ENCODE assay signal across 8 cellular contexts in genomic region chr20:21303872-21304586, GRCh38. TPM values are rescaled to one million over a fixed set of nuclear protein-coding genes. Genes with fewer than 3 reads are reported as not detected.
A peak's percentile ranks its signal among the peaks of the same experiment; 100 is the strongest.
DNase-seq lines count a peak whose midpoint lies in the region; ATAC-seq, FAIRE-seq and TF ChIP-seq lines count a peak whose summit lies in the region.

No MANE protein-coding gene starts in this region.

- WGBS in K562 (ENCODE audit: insufficient coverage, low coverage, missing lambda C conversion rate): under 1% methylated on average over 16 of the region's 18 CpGs
- WGBS in thymus: 1% methylated on average over 18 of the region's 18 CpGs

- POLR2A ChIA-PET in K562 (lab: Yijun Ruan, JAX): interaction anchor here (0.7 to 2.7 kb wide), 6 partner anchors 8 to 54 kb away, joined by 3 to 14 read pairs (median 4); no protein-coding TSS in a partner anchor

- CTCF ChIA-PET in K562 (lab: Yijun Ruan, JAX; ENCODE audit: low intra/inter-chr PET ratio): no interaction called here

- H3K27ac ChIP-seq in HUES48 (ENCODE audit: low read depth, low read length) (peak overlapping the region; percentile 99), K562 (ENCODE audit: extremely low read depth, low read depth, low read length) (peak overlapping the region; percentile 81), thymus (ENCODE audit: low read depth) (peak overlapping the region; percentile 99)

- peak overlapping the region; percentile 89 for H2AFZ ChIP-seq in K562 (ENCODE audit: low read depth, low read length)

- TF ChIP-seq POLR2A in K562 (conservative IDR thresholded peaks at IDR 0.05): no peak

- H3K27me3 ChIP-seq in HUES48 (ENCODE audit: control insufficient read depth, insufficient read depth, low read length) (no peaks in the 10 kb centered on the region), K562 (ENCODE audit: control insufficient read depth in 2 of 2, insufficient read depth in 2 of 2, low read length in 2 of 2) (no peaks in the 10 kb centered on the region), thymus (ENCODE audit: control insufficient read depth, insufficient read depth) (no peaks in the 10 kb centered on the region)

- TF ChIP-seq EP300 in K562 (IDR thresholded peaks at IDR 0.05; ENCODE audit: low read length): no peak

- peak overlapping the region; percentile 100 for H3K9ac ChIP-seq in HUES48 (ENCODE audit: low read depth, low read length)
- H3K9ac ChIP-seq in K562 (ENCODE audit: insufficient read depth in 1 of 2, low read depth in 2 of 2, low read length in 2 of 2): peak overlapping the region; percentile 93 to 97

- FAIRE-seq in K562 (lab: Jason Lieb, UNC) (no peak), RCC 7860 (lab: Jason Lieb, UNC) (no peak)

- in situ Hi-C loops in K562 (cut with MboI): no loop called here

- H3K4me3 ChIP-seq in HUES48 (ENCODE audit: low read depth, low read length): peak overlapping the region; percentile 97
- peak overlapping the region; percentile 91 for H3K4me3 ChIP-seq in K562
- H3K4me3 ChIP-seq in thymus (ENCODE audit: low read length): peak overlapping the region; percentile 81

- H3K9me3 ChIP-seq in HUES48 (ENCODE audit: control insufficient read depth, insufficient read depth, low read length) (no peaks in the 10 kb centered on the region), K562 (replicated peaks; ENCODE audit: control insufficient read depth, insufficient read depth, low read depth, low read length) (no peaks in the 10 kb centered on the region), thymus (ENCODE audit: control insufficient read depth) (no peaks in the 10 kb centered on the region)

- no peak for TF ChIP-seq RAD21 in K562 (CRISPR knock-in tag; conservative IDR thresholded peaks at IDR 0.05 in 1 of 2, IDR thresholded peaks at IDR 0.05 in 1 of 2)

- H3K4me1 ChIP-seq in HUES48 (ENCODE audit: control insufficient read depth, insufficient read depth, low read length): peaks cover 18% of the 10 kb centered on the region
- no peaks in the 10 kb centered on the region; a peak in 1 of 5 replicates for H3K4me1 ChIP-seq in K562 (replicated peaks in 1 of 2; ENCODE audit: control insufficient read depth in 2 of 2, insufficient read depth in 2 of 2, low read length in 2 of 2)
- H3K4me1 ChIP-seq in thymus (ENCODE audit: control insufficient read depth, insufficient read depth, low read length): peaks cover 14% of the 10 kb centered on the region

- no peak for TF ChIP-seq CTCF in K562 (IDR thresholded peaks at IDR 0.05 in 2 of 3, conservative IDR thresholded peaks at IDR 0.05 in 1 of 3; ENCODE audit: insufficient read depth in 2 of 3, low read depth in 1 of 3, low read length in 3 of 3)

- BruUV-seq in K562 (replicated peaks; lab: Mats Ljungman, UMichigan): TSS peak; percentile 61

- peaks cover 9% of the 10 kb centered on the region; the same call in 1 of the 2 replicates for H3K36me3 ChIP-seq in HUES48 (ENCODE audit: control insufficient read depth, insufficient read depth, low read length)
- peaks cover 9% of the 10 kb centered on the region; the same call in 1 of the 3 replicates for H3K36me3 ChIP-seq in K562 (ENCODE audit: control insufficient read depth, insufficient read depth, low read length)
- no peaks in the 10 kb centered on the region for H3K36me3 ChIP-seq in thymus (ENCODE audit: control insufficient read depth, insufficient read depth)

- no peaks in the 10 kb centered on the region for H3K9me1 ChIP-seq in K562 (ENCODE audit: control insufficient read depth, insufficient read depth, low read length)

- H3K4me2 ChIP-seq in K562 (ENCODE audit: insufficient read depth, low read length): peak overlapping the region; percentile 92

- no peaks in the 10 kb centered on the region for H4K20me1 ChIP-seq in K562 (replicated peaks; ENCODE audit: control insufficient read depth, insufficient read depth, low read length)

- ATAC-seq in Right ventricle myocardium superior (ENCODE audit: poor library complexity) (peak; percentile 2), Right ventricle myocardium inferior (no peak), K562 (peak; percentile 37)

- H3K79me2 ChIP-seq in K562 (ENCODE audit: control insufficient read depth, insufficient read depth, low read length): peaks cover 40% of the 10 kb centered on the region

- intact Hi-C loops in Right ventricle myocardium superior (cut with DNase I) (no loop called here), Right ventricle myocardium inferior (cut with DNase I) (loop anchor here (5.0 kb wide), 2 partner anchors 67 to 177 kb away; partner anchors contain the start of gene KIZ), K562 (cut with micrococcal nuclease) (no loop called here)

- DNase-seq in Right ventricle myocardium superior: no peak
- DNase-seq in Right ventricle myocardium inferior (ENCODE audit: missing footprints): no peak
- DNase-seq in K562 (ENCODE audit: extremely low read depth in 1 of 4, low spot score in 3 of 4): no peak
- peak; percentile 18 for DNase-seq in left kidney (ENCODE audit: low read depth, low spot score)
- DNase-seq in RCC 7860 (ENCODE audit: low spot score): no peak
- no peak for DNase-seq in T1000 (lab: John Stamatoyannopoulos, UW)

TF ChIP-seq in K562, 482 proteins besides CTCF, POLR2A, EP300 and RAD21:
- peak; percentile 23 to 48; a peak in 1 of 4 replicates for TF ChIP-seq FOXK2 (conservative IDR thresholded peaks at IDR 0.05 in 1 of 2, IDR thresholded peaks at IDR 0.05 in 1 of 2; ENCODE audit: low read depth in 2 of 2)
- TF ChIP-seq PKNOX1 (IDR thresholded peaks at IDR 0.05): peak; percentile 52
- no peak for TF ChIP-seq ZNF586 (CRISPR knock-in tag; conservative IDR thresholded peaks at IDR 0.05)
- TF ChIP-seq NFIC (IDR thresholded peaks at IDR 0.05): peak; percentile 89
- no peak for TF ChIP-seq FOXP1 (CRISPR knock-in tag; IDR thresholded peaks at IDR 0.05)
- TF ChIP-seq PRDM10 (IDR thresholded peaks at IDR 0.05; ENCODE audit: partially characterized antibody): peak; percentile 96
- TF ChIP-seq ATF7 (IDR thresholded peaks at IDR 0.05): peak; percentile 60; the same call in 1 of the 2 replicates
- TF ChIP-seq ZNF384 (IDR thresholded peaks at IDR 0.05; ENCODE audit: low read depth, low read length): peak; percentile 87
- TF ChIP-seq TCF7L2 (IDR thresholded peaks at IDR 0.05; ENCODE audit: low read depth, low read length): 0 out of 2 replicates have a peak, but pooled peaks have one; percentile 26
- no peak for TF ChIP-seq SAFB2 (IDR thresholded peaks at IDR 0.05; ENCODE audit: borderline replicate concordance, low read depth, low read length, severe bottlenecking)
TF ChIP-seq in K562: peak in this region for 7.

RNA-seq across cellular contexts. Expression of gene XRN2, which starts 0.9 kb away (rescaled TPM):
- 31.7 TPM for total RNA-seq in Right ventricle myocardium superior
- 30.9 TPM for total RNA-seq in Right ventricle myocardium inferior
- total RNA-seq in K562 (2011; cell fraction: chromatin; rRNA removed; ENCODE audit: low replicate concordance): 18.4 and 43.0 TPM in 2 replicates
- 10.5 and 12.4 TPM in 2 replicates for total RNA-seq in K562 (2011; cell fraction: nucleolus; rRNA removed)
- total RNA-seq in K562 (2011; cell fraction: nucleoplasm; rRNA removed): 17.9 and 18.3 TPM in 2 replicates
- total RNA-seq in K562 (2014; rRNA removed): 41.8 and 43.0 TPM in 2 replicates
- 67.3 and 75.5 TPM in 2 replicates for total RNA-seq in K562 (2014; rRNA removed; fragmentation: Illumina TruSeq; extraction: Trizol)
- total RNA-seq in K562 (2015; rRNA removed; fragmentation: Illumina TruSeq; extraction: Trizol): 57.2 and 58.3 TPM in 2 replicates
- 45.1 and 45.5 TPM in 2 replicates for total RNA-seq in K562 (2021)
- 51.9 and 67.3 TPM in 2 replicates for polyA plus RNA-seq in K562 (2011; rRNA removed)
- polyA plus RNA-seq in K562 (2011; cell fraction: cytosol; rRNA removed): 20.4 and 30.0 TPM in 2 replicates
- 32.4 and 45.0 TPM in 2 replicates for polyA plus RNA-seq in K562 (2011; cell fraction: nucleus; rRNA removed)
- 37.0 and 48.6 TPM in 2 replicates for polyA plus RNA-seq in K562 (2012)
- polyA plus RNA-seq in K562 (2014; fragmentation: Illumina TruSeq; extraction: Trizol): 55.1 and 62.7 TPM in 2 replicates
- polyA plus RNA-seq in K562 (2014; fragmentation: Nextera tagmentation; extraction: Ambion mirVana): 10 to 100 TPM; 43.4 to 51.4 TPM
- polyA plus RNA-seq in K562 (2014; rRNA removed): 40.7 and 44.0 TPM in 2 replicates
- 78.4 and 80.1 TPM in 2 replicates for polyA minus RNA-seq in K562 (2011; rRNA and poly(A)+ RNA removed)
- polyA minus RNA-seq in K562 (2011; cell fraction: cytosol; rRNA and poly(A)+ RNA removed): 23.7 and 30.4 TPM in 2 replicates
- 15.3 and 26.2 TPM in 2 replicates for polyA minus RNA-seq in K562 (2011; cell fraction: nucleus; rRNA and poly(A)+ RNA removed)
- 29.5 TPM for polyA plus RNA-seq in thymus
